10 cellular contexts compared by ENCODE assay signal in the genomic region with DNA sequence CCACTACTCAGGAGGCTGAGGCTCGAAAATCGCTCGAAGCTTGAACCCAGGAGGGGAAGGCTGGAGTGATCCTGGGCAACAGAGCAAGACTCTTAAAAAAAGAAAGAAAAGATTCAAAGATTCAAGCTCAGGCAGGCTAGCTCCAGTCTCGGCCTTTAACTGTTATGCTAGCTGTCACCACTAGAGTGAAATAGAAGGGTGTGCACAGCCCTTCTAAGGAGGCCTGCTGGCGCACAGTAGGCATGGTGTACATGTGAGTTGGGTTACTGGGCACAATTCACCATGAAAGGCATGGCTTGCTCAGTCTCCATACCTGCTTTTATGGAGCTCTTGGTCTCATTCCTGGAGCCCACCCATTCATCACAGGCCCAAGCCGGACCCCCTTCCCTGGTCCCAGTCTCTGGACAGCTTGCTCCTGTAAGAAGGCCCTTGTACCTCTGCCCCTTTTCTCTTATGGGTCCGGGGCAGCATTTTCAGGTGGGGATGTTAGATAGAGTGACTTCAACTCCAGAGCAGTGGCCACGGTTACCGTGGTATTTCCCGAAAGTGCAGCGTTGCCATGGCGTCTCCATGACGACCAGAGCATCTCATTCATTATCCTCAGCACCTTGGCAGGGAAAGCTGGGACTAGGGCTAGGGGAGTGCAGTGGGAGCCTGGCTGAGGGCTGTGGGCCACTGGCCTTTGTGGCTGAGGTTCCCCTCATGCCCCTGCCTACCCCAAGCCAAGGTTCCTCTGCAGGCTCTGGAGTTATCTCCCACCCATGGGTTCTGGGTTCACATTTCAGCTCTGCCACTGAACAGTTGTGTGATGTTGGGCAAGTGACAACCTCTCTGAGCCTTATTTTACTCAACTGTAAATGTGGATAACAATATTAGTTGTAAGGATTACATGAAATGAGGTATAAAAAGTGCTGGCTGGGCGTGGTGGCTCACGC. TPM values are rescaled to one million over a fixed set of nuclear protein-coding genes. Genes with fewer than 3 reads are reported as not detected.
A peak's percentile ranks its signal among the peaks of the same experiment; 100 is the strongest.
DNase-seq lines count a peak whose midpoint lies in the region; ATAC-seq and TF ChIP-seq lines count a peak whose summit lies in the region.
"Had no signal": no experiment of that assay in that cellular context is flagged by ENCODE, and none has a peak within 500 bp of the region (broad histone marks: within the 10 kb centered on the region; RNA-seq: fewer than 3 reads in every experiment).

No MANE protein-coding gene starts in this region.

- H3K36me3 ChIP-seq in OCI-LY7 (ENCODE audit: insufficient read depth, low read length) (no peaks in the 10 kb centered on the region), spleen (peaks cover 0 to 24% (median 0%) of the 10 kb centered on the region in 6 donors)

- no peak overlapping the region for H3K4me3 ChIP-seq in OCI-LY7 (ENCODE audit: low read depth, low read length, poor library complexity, severe bottlenecking)
- H3K4me3 ChIP-seq in spleen, result no peak overlapping the region

- ATAC-seq in GM21529 (IDR thresholded peaks at IDR 0.05; ENCODE audit: unreplicated experiment), result no peak

- intact Hi-C loops in OCI-LY7 (cut with micrococcal nuclease; ENCODE audit: unreplicated experiment) (no loop called here), spleen (cut with DNase I; ENCODE audit: low total_unique reads) (loop anchor here (10.0 kb wide), 1 partner anchor 49 kb away; no protein-coding TSS in a partner anchor), posterior vena cava (cut with DNase I) (no loop called here)

- TF ChIP-seq POLR2A in erythroblast (IDR thresholded peaks at IDR 0.05; ENCODE audit: low read length) (no peak), spleen (IDR thresholded peaks at IDR 0.05) (no peak)

- no peak overlapping the region for H2AFZ ChIP-seq in OCI-LY7 (ENCODE audit: low read length)

- peak in 2 of 3 experiments; percentile 45 to 76 for DNase-seq in NCI-H1417 (lab: John Stamatoyannopoulos, UW)
- no peak for DNase-seq in NCI-H1417 treated with DMSO at 0.1 percent for 48 hours (lab: John Stamatoyannopoulos, UW)
- DNase-seq in OCI-LY7 (ENCODE audit: low spot score), result no peak
- DNase-seq in erythroblast (lab: John Stamatoyannopoulos, UW), result peak; percentile 32 to 37
- no peak for DNase-seq in spleen
- DNase-seq in NCI-H345 treated with DMSO at 0.1 percent for 48 hours (lab: John Stamatoyannopoulos, UW; ENCODE audit: unreplicated experiment), result no peak
- no peak for DNase-seq in posterior vena cava (ENCODE audit: low spot score)
- DNase-seq: activated naive CD4-positive, alpha-beta T cell; stimulated activated CD4-positive, alpha-beta T cell treated with anti-CD3 and anti-CD28 coated beads, Interleukin-2, amount 100 ng/mL, for 48 hours had no signal

- BruUV-seq in OCI-LY7 (replicated peaks; lab: Mats Ljungman, UMichigan), result no TSS peak

- no peaks in the 10 kb centered on the region for H3K9me2 ChIP-seq in OCI-LY7 (ENCODE audit: insufficient read depth, low read length)

- H3K27ac ChIP-seq in OCI-LY7 (ENCODE audit: low read depth, low read length, poor library complexity, severe bottlenecking), result no peak overlapping the region
- peak overlapping the region in 7 of 8 donors; percentile 47 to 81 (median 74) for H3K27ac ChIP-seq in spleen

- H3K4me2 ChIP-seq in OCI-LY7 (ENCODE audit: low read length), result no peak overlapping the region

- H3K79me2 ChIP-seq in OCI-LY7 (ENCODE audit: insufficient read depth, low read depth, low read length), result no peaks in the 10 kb centered on the region

- POLR2A ChIA-PET in OCI-LY7 (lab: Charles Lee), result interaction anchor here (0.6 to 1.4 kb wide), 4 partner anchors 13 to 45 kb away, joined by 3 to 6 read pairs (median 3); no protein-coding TSS in a partner anchor

- H3K9me3 ChIP-seq in OCI-LY7 (ENCODE audit: low read length) (no peaks in the 10 kb centered on the region), spleen (no peaks in the 10 kb centered on the region)

- H4K20me1 ChIP-seq in OCI-LY7 (ENCODE audit: insufficient read depth, low read length), result peaks cover 4% of the 10 kb centered on the region; the same call in 1 of the 2 replicates

- TF ChIP-seq CTCF in OCI-LY7 (conservative IDR thresholded peaks at IDR 0.05; ENCODE audit: low read length), result peak; percentile 43; the same call in 1 of the 2 replicates
- TF ChIP-seq CTCF in spleen (IDR thresholded peaks at IDR 0.05 in 8 of 11, conservative IDR thresholded peaks at IDR 0.05 in 3 of 11), result no peak

- H3K27me3 ChIP-seq in spleen (replicated peaks in 1 of 7), result no peaks in the 10 kb centered on the region

- CTCF ChIA-PET in OCI-LY7 (lab: Charles Lee; ENCODE audit: unreplicated experiment), result no interaction called here

- H3K4me1 ChIP-seq in OCI-LY7 (ENCODE audit: insufficient read depth, low read length, poor library complexity, severe bottlenecking) (peaks cover 22% of the 10 kb centered on the region), spleen (peaks cover 32 to 100% (median 86%) of the 10 kb centered on the region in 6 donors)

- WGBS in spleen, 5 donors, result 85 to 91% (median 87%) methylated on average over 15 of the region's 15 CpGs

RNA-seq across cellular contexts. Expression of gene NDST1, which starts 5.7 kb away (rescaled TPM):
- 8.8 and 9.5 TPM in 2 replicates for total RNA-seq in OCI-LY7 (2014; rRNA removed; shearing (Covaris generic))
- total RNA-seq in OCI-LY7 (2022), result 26.6 and 28.4 TPM in 2 replicates
- total RNA-seq in spleen, result 100 to 1,000 TPM; 123 to 360 (median 261) TPM
- polyA plus RNA-seq in spleen, result 10 to 100 TPM in 1 of 3 donors, 1 to 10 TPM in 2; 6.1 to 45.7 (median 6.8) TPM
- total RNA-seq in posterior vena cava, result 10 to 100 TPM; 57.9 to 68.8 TPM

Comparison
In these comparisons a context has a peak if more than half of its experiments do, and no peak if none do; other contexts are left out.
1. DNase-seq: peak in NCI-H1417 (2 of 3) and erythroblast (2 of 2); none in NCI-H1417 treated with DMSO at 0.1 percent for 48 hours (single experiment), OCI-LY7 (single experiment), spleen (single experiment), NCI-H345 treated with DMSO at 0.1 percent for 48 hours (single experiment) and posterior vena cava (single experiment).